15 cellular contexts compared by ENCODE assay signal in the genomic region with DNA sequence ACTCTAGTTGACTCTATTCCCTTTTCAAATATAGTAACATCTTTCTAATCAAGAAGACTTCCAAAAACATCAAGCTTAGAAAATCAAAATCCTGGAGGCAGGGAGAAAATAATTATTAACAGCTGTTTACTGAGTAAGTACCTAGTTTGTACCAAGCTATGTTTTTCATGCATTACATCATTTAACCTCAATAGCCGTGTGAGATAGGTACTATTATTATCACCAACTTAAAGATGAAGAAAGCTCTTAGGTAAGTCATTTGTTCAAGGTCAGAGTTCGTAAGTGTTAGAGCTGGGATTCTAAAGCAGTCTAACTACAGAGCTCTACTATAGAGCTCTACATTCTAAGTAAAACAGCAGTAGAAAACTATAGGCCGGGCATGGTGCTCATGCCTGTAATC. TPM values are rescaled to one million over a fixed set of nuclear protein-coding genes. Genes with fewer than 3 reads are reported as not detected.
DNase-seq lines count a peak whose midpoint lies in the region; ATAC-seq and TF ChIP-seq lines count a peak whose summit lies in the region.
"Had no signal": no experiment of that assay in that cellular context is flagged by ENCODE, and none has a peak within 500 bp of the region (broad histone marks: within the 10 kb centered on the region; RNA-seq: fewer than 3 reads in every experiment).

No MANE protein-coding gene starts in this region.

- H3K27ac Mint-ChIP-seq in activated CD4-positive, alpha-beta T cell treated with anti-CD3 and anti-CD28 coated beads, Interleukin-2, amount 10 ng/mL, durations not matched to agents 24 days and 14 days: no peak overlapping the region
- peak overlapping the region; percentile 4 to 22 for H3K27ac Mint-ChIP-seq in natural killer cell treated with Interleukin-12 subunit alpha and Interleukin-12 subunit beta and Interleukin-15 and Interleukin-18, amount 100 ng/mL, for 72 hours

- WGBS in SK-N-SH (ENCODE audit: low lambda C conversion rate): 78% methylated on average over 3 of the region's 3 CpGs

- H3K9me3 ChIP-seq in SK-N-SH: no peaks in the 10 kb centered on the region
- H3K9me3 ChIP-seq: A549, esophagus muscularis mucosa, testis had no signal

- H3K27me3 Mint-ChIP-seq in activated CD4-positive, alpha-beta T cell treated with anti-CD3 and anti-CD28 coated beads, Interleukin-2, amount 10 ng/mL, durations not matched to agents 24 days and 14 days: no peaks in the 10 kb centered on the region
- H3K27me3 Mint-ChIP-seq in natural killer cell treated with Interleukin-12 subunit alpha and Interleukin-12 subunit beta and Interleukin-15 and Interleukin-18, amount 100 ng/mL, for 72 hours: no peaks in the 10 kb centered on the region

- H3K79me2 ChIP-seq in SK-N-SH (ENCODE audit: insufficient read depth): peaks cover 100% of the 10 kb centered on the region

- no peak for TF ChIP-seq EP300 in SK-N-SH (IDR thresholded peaks at IDR 0.05; ENCODE audit: borderline replicate concordance in 1 of 2, low read depth in 1 of 2, low read length in 1 of 2)

- peaks cover under 1% of the 10 kb centered on the region for H3F3A ChIP-seq in SK-N-SH (replicated peaks; ENCODE audit: insufficient read depth)

- no peaks in the 10 kb centered on the region for H3K9me2 ChIP-seq in SK-N-SH

- H4K20me1 ChIP-seq in SK-N-SH (ENCODE audit: insufficient read depth): peaks cover 99% of the 10 kb centered on the region

- H3K4me1 Mint-ChIP-seq in activated CD4-positive, alpha-beta T cell treated with anti-CD3 and anti-CD28 coated beads, Interleukin-2, amount 10 ng/mL, durations not matched to agents 24 days and 14 days: peaks cover 40% of the 10 kb centered on the region
- H3K4me1 Mint-ChIP-seq in natural killer cell treated with Interleukin-12 subunit alpha and Interleukin-12 subunit beta and Interleukin-15 and Interleukin-18, amount 100 ng/mL, for 72 hours (ENCODE audit: low read depth in 2 of 2): peaks cover 62 to 64% of the 10 kb centered on the region in 2 donors

- H3K9ac ChIP-seq in SK-N-SH: no peak overlapping the region

- peaks cover 5 to 19% of the 10 kb centered on the region in 2 experiments; a peak in 2 of 4 replicates for H3K4me1 ChIP-seq in SK-N-SH (ENCODE audit: control insufficient read depth in 1 of 2, insufficient read depth in 2 of 2, low read depth in 1 of 2, low read length in 1 of 2)
- H3K4me1 ChIP-seq: testis had no signal

- H3K4me3 Mint-ChIP-seq in activated CD4-positive, alpha-beta T cell treated with anti-CD3 and anti-CD28 coated beads, Interleukin-2, amount 10 ng/mL, durations not matched to agents 24 days and 14 days: peak overlapping the region; percentile 1
- peak overlapping the region; percentile 21 for H3K4me3 Mint-ChIP-seq in natural killer cell treated with Interleukin-12 subunit alpha and Interleukin-12 subunit beta and Interleukin-15 and Interleukin-18, amount 100 ng/mL, for 72 hours

- peaks cover 23% of the 10 kb centered on the region for H3K36me3 Mint-ChIP-seq in activated CD4-positive, alpha-beta T cell treated with anti-CD3 and anti-CD28 coated beads, Interleukin-2, amount 10 ng/mL, durations not matched to agents 24 days and 14 days (ENCODE audit: low read depth)
- peaks cover 8% of the 10 kb centered on the region for H3K36me3 Mint-ChIP-seq in natural killer cell treated with Interleukin-12 subunit alpha and Interleukin-12 subunit beta and Interleukin-15 and Interleukin-18, amount 100 ng/mL, for 72 hours

- POLR2A ChIA-PET in SK-N-SH (lab: Yijun Ruan, JAX): interaction anchor here (0.7 kb wide), 1 partner anchor 42 kb away, joined by 4 read pairs; a partner anchor contains a TSS

- no peak overlapping the region for H3K4me2 ChIP-seq in SK-N-SH
- H3K4me2 ChIP-seq: A549 had no signal

- TF ChIP-seq CTCF in SK-N-SH (IDR thresholded peaks at IDR 0.05) (no peak), brain microvascular endothelial cell (IDR thresholded peaks at IDR 0.05; ENCODE audit: low read depth, low read length, missing control alignments) (no peak)

- H3K36me3 ChIP-seq in SK-N-SH (replicated peaks in 1 of 2; ENCODE audit: control insufficient read depth in 1 of 2, insufficient read depth in 2 of 2, low read length in 1 of 2) (no peaks in the 10 kb centered on the region), brain microvascular endothelial cell (replicated peaks) (no peaks in the 10 kb centered on the region)
- H3K36me3 ChIP-seq: esophagus muscularis mucosa had no signal

- ATAC-seq in HG02642 (IDR thresholded peaks at IDR 0.05; ENCODE audit: poor library complexity, unreplicated experiment) (peak; percentile 24), left cardiac atrium (no peak)
- no peak for ATAC-seq in natural killer cell treated with Interleukin-12 subunit alpha and Interleukin-12 subunit beta and Interleukin-15 and Interleukin-18, amount 100 ng/mL, for 72 hours
- ATAC-seq: A549 had no signal

- no peaks in the 10 kb centered on the region for H3K27me3 ChIP-seq in SK-N-SH (ENCODE audit: insufficient read depth)
- H3K27me3 ChIP-seq in brain microvascular endothelial cell (replicated peaks): no peaks in the 10 kb centered on the region
- H3K27me3 ChIP-seq: esophagus muscularis mucosa, testis had no signal

- CTCF ChIA-PET in SK-N-SH (lab: Yijun Ruan, JAX): interaction anchor here (1.0 to 1.5 kb wide), 3 partner anchors 12 to 25 kb away, joined by 3 to 4 read pairs (median 3); no protein-coding TSS in a partner anchor

- no peak for TF ChIP-seq RAD21 in SK-N-SH (IDR thresholded peaks at IDR 0.05; ENCODE audit: low read length)

- in situ Hi-C loops in brain microvascular endothelial cell (cut with HindIII; ENCODE audit: low pct_ligation_motif_present, low sequenced_read_pairs): no loop called here

- DNase-seq in activated CD4-positive, alpha-beta T cell treated with anti-CD3 and anti-CD28 coated beads, Interleukin-2, amount 10 ng/mL, durations not matched to agents 24 days and 14 days: no peak
- DNase-seq in activated CD4-positive, alpha-beta T cell treated with anti-CD3 and anti-CD28 coated beads, Interleukin-2, amount 50 U/mL, for 1 hour: no peak
- no peak for DNase-seq in SK-N-SH
- no peak for DNase-seq in natural killer cell treated with Interleukin-12 subunit alpha and Interleukin-12 subunit beta and Interleukin-15 and Interleukin-18, amount 100 ng/mL, for 72 hours (ENCODE audit: low spot score)
- DNase-seq in glomerular visceral epithelial cell (ENCODE audit: extremely low spot score): no peak
- DNase-seq in left cardiac atrium: no peak
- no peak for DNase-seq in brain microvascular endothelial cell
- DNase-seq: amygdala; occipital lobe; stimulated activated CD4-positive, alpha-beta T cell treated with anti-CD3 and anti-CD28 coated beads, Interleukin-4, amount 100 ng/mL, for 1 hour; testis had no signal

- H3K9me3 Mint-ChIP-seq in activated CD4-positive, alpha-beta T cell treated with anti-CD3 and anti-CD28 coated beads, Interleukin-2, amount 10 ng/mL, durations not matched to agents 24 days and 14 days: peaks cover 13% of the 10 kb centered on the region
- H3K9me3 Mint-ChIP-seq in natural killer cell treated with Interleukin-12 subunit alpha and Interleukin-12 subunit beta and Interleukin-15 and Interleukin-18, amount 100 ng/mL, for 72 hours: peaks cover 3% of the 10 kb centered on the region

- intact Hi-C loops in activated CD4-positive, alpha-beta T cell treated with anti-CD3 and anti-CD28 coated beads, Interleukin-2, amount 10 ng/mL, durations not matched to agents 24 days and 14 days (cut with micrococcal nuclease): no loop called here
- intact Hi-C loops in left cardiac atrium (cut with DNase I): no loop called here

- no peak overlapping the region for H2AFZ ChIP-seq in SK-N-SH (ENCODE audit: low read depth)

- H3K4me3 ChIP-seq in SK-N-SH (ENCODE audit: low read depth in 2 of 2, low read length in 1 of 2) (no peak overlapping the region), brain microvascular endothelial cell (ENCODE audit: low read depth, low read length) (no peak overlapping the region)
- H3K4me3 ChIP-seq: A549, esophagus muscularis mucosa, testis had no signal

- H3K27ac ChIP-seq in SK-N-SH (ENCODE audit: low read depth in 2 of 2, low read length in 1 of 2) (no peak overlapping the region), brain microvascular endothelial cell (no peak overlapping the region)
- H3K27ac ChIP-seq: A549, esophagus muscularis mucosa, testis, VCaP had no signal

TF ChIP-seq in SK-N-SH, 30 proteins besides CTCF, POLR2A, EP300 and RAD21:
- peak; percentile 40; the same call in 1 of the 2 replicates for TF ChIP-seq TCF12 (IDR thresholded peaks at IDR 0.05)
- TF ChIP-seq, protein P1, sequence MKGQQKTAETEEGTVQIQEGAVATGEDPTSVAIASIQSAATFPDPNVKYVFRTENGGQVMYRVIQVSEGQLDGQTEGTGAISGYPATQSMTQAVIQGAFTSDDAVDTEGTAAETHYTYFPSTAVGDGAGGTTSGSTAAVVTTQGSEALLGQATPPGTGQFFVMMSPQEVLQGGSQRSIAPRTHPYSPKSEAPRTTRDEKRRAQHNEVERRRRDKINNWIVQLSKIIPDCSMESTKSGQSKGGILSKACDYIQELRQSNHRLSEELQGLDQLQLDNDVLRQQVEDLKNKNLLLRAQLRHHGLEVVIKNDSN (IDR thresholded peaks at IDR 0.05; ENCODE audit: borderline replicate concordance, low read depth): no peak

RNA-seq across cellular contexts. Expression of a gene that starts 41.6 kb away (rescaled TPM):
- 32.0 and 37.1 TPM in 2 replicates for total RNA-seq in activated CD4-positive, alpha-beta T cell treated with anti-CD3 and anti-CD28 coated beads, Interleukin-2, amount 10 ng/mL, durations not matched to agents 24 days and 14 days
- polyA plus RNA-seq in SK-N-SH (2012; rRNA removed): 15.9 and 19.7 TPM in 2 replicates
- polyA plus RNA-seq in SK-N-SH (2012; cell fraction: cytosol; rRNA removed): 21.3 TPM in 2 replicates
- 6.5 and 14.0 TPM in 2 replicates for polyA plus RNA-seq in SK-N-SH (2012; cell fraction: nucleus; rRNA removed)
- total RNA-seq in natural killer cell treated with Interleukin-12 subunit alpha and Interleukin-12 subunit beta and Interleukin-15 and Interleukin-18, amount 100 ng/mL, for 72 hours: 10 to 100 TPM; 43.9 to 44.3 TPM
- total RNA-seq in left cardiac atrium: 10 to 100 TPM; 37.0 to 39.1 TPM
